Comparison of ENCODE assay signal across 14 cellular contexts in genomic region chr15:43774062-43774461, GRCh38. TPM values are rescaled to one million over a fixed set of nuclear protein-coding genes. Genes with fewer than 3 reads are reported as not detected.
DNase-seq lines count a peak whose midpoint lies in the region; ATAC-seq lines count a peak whose summit lies in the region.
"Had no signal": no experiment of that assay in that cellular context is flagged by ENCODE, and none has a peak within 500 bp of the region (broad histone marks: within the 10 kb centered on the region; RNA-seq: fewer than 3 reads in every experiment).

No MANE protein-coding gene starts in this region.

- H3K9me3 Mint-ChIP-seq in stimulated activated naive CD8-positive, alpha-beta T cell treated with anti-CD3 and anti-CD28 coated beads, Interleukin-15, Interleukin-2, amounts not matched to agents 100 ng/mL and 50 ng/mL, for 24 hours = no peaks in the 10 kb centered on the region
- H3K9me3 Mint-ChIP-seq in stimulated activated naive CD8-positive, alpha-beta T cell treated with anti-CD3 and anti-CD28 coated beads, Interleukin-15, amount 100 ng/mL, for 72 hours = no peaks in the 10 kb centered on the region
- no peaks in the 10 kb centered on the region for H3K9me3 Mint-ChIP-seq in activated naive CD4-positive, alpha-beta T cell treated with anti-CD3 and anti-CD28 coated beads, Interleukin-2, amount 50 U/mL, for 72 hours

- peaks cover 39% of the 10 kb centered on the region for H3K4me1 Mint-ChIP-seq in stimulated activated naive CD8-positive, alpha-beta T cell treated with anti-CD3 and anti-CD28 coated beads, Interleukin-15, Interleukin-2, amounts not matched to agents 100 ng/mL and 50 ng/mL, for 24 hours (ENCODE audit: low read depth)
- H3K4me1 Mint-ChIP-seq in stimulated activated naive CD8-positive, alpha-beta T cell treated with anti-CD3 and anti-CD28 coated beads, Interleukin-15, amount 100 ng/mL, for 72 hours = peaks cover 30% of the 10 kb centered on the region

- ATAC-seq in stimulated activated naive CD8-positive, alpha-beta T cell treated with anti-CD3 and anti-CD28 coated beads, Interleukin-15, amount 100 ng/mL, for 72 hours = no peak
- ATAC-seq in activated naive CD4-positive, alpha-beta T cell treated with anti-CD3 and anti-CD28 coated beads, Interleukin-2, amount 50 U/mL, for 72 hours = no peak
- ATAC-seq in GM21723 (IDR thresholded peaks at IDR 0.05; ENCODE audit: unreplicated experiment) = no peak
- ATAC-seq: heart right ventricle, Panc1 had no signal

- H3K36me3 Mint-ChIP-seq in stimulated activated naive CD8-positive, alpha-beta T cell treated with anti-CD3 and anti-CD28 coated beads, Interleukin-15, Interleukin-2, amounts not matched to agents 100 ng/mL and 50 ng/mL, for 24 hours (ENCODE audit: low read depth) = peaks cover 52% of the 10 kb centered on the region
- H3K36me3 Mint-ChIP-seq in activated naive CD4-positive, alpha-beta T cell treated with anti-CD3 and anti-CD28 coated beads, Interleukin-2, amount 50 U/mL, for 72 hours = peaks cover 13 to 27% of the 10 kb centered on the region in 2 donors

- no peaks in the 10 kb centered on the region for H3K27me3 Mint-ChIP-seq in stimulated activated naive CD8-positive, alpha-beta T cell treated with anti-CD3 and anti-CD28 coated beads, Interleukin-15, Interleukin-2, amounts not matched to agents 100 ng/mL and 50 ng/mL, for 24 hours
- H3K27me3 Mint-ChIP-seq in stimulated activated naive CD8-positive, alpha-beta T cell treated with anti-CD3 and anti-CD28 coated beads, Interleukin-15, amount 100 ng/mL, for 72 hours = no peaks in the 10 kb centered on the region

- DNase-seq in stimulated activated naive CD8-positive, alpha-beta T cell treated with anti-CD3 and anti-CD28 coated beads, Interleukin-15, amount 100 ng/mL, for 72 hours = no peak
- DNase-seq in activated naive CD4-positive, alpha-beta T cell treated with anti-CD3 and anti-CD28 coated beads, Interleukin-2, amount 50 U/mL, for 72 hours (ENCODE audit: low spot score in 2 of 2) = no peak
- DNase-seq in NCI-H2196 treated with DMSO at 0.1 percent for 48 hours (lab: John Stamatoyannopoulos, UW; ENCODE audit: unreplicated experiment) (no peak), HuH-7 (ENCODE audit: low spot score) (no peak)
- DNase-seq: activated gamma-delta T cell, heart right ventricle, mesendoderm, MG63, NCI-H2029 treated with DMSO at 0.1 percent for 48 hours, NCI-H526 treated with DMSO at 0.1 percent for 48 hours had no signal

- no peak overlapping the region for H3K4me3 Mint-ChIP-seq in stimulated activated naive CD8-positive, alpha-beta T cell treated with anti-CD3 and anti-CD28 coated beads, Interleukin-15, Interleukin-2, amounts not matched to agents 100 ng/mL and 50 ng/mL, for 24 hours
- no peak overlapping the region for H3K4me3 Mint-ChIP-seq in stimulated activated naive CD8-positive, alpha-beta T cell treated with anti-CD3 and anti-CD28 coated beads, Interleukin-15, amount 100 ng/mL, for 72 hours

- peak overlapping the region; percentile 36 for H3K27ac Mint-ChIP-seq in stimulated activated naive CD8-positive, alpha-beta T cell treated with anti-CD3 and anti-CD28 coated beads, Interleukin-15, Interleukin-2, amounts not matched to agents 100 ng/mL and 50 ng/mL, for 24 hours
- no peak overlapping the region for H3K27ac Mint-ChIP-seq in stimulated activated naive CD8-positive, alpha-beta T cell treated with anti-CD3 and anti-CD28 coated beads, Interleukin-15, amount 100 ng/mL, for 72 hours
- peak overlapping the region; percentile 24 to 25 for H3K27ac Mint-ChIP-seq in activated naive CD4-positive, alpha-beta T cell treated with anti-CD3 and anti-CD28 coated beads, Interleukin-2, amount 50 U/mL, for 72 hours

RNA-seq across cellular contexts. Expression of gene ELL3, which starts 2.7 kb away (rescaled TPM):
- 1 to 10 TPM; 4.5 to 9.3 TPM for total RNA-seq in activated naive CD4-positive, alpha-beta T cell treated with anti-CD3 and anti-CD28 coated beads, Interleukin-2, amount 50 U/mL, for 72 hours

RNA-seq across cellular contexts. Expression of gene SERF2, which starts 18.1 kb away (rescaled TPM):
- total RNA-seq in activated naive CD4-positive, alpha-beta T cell treated with anti-CD3 and anti-CD28 coated beads, Interleukin-2, amount 50 U/mL, for 72 hours = 100 to 1,000 TPM; 714 to 722 TPM

RNA-seq across cellular contexts. Expression of gene SERINC4, which starts 26.0 kb away (rescaled TPM):
- total RNA-seq in activated naive CD4-positive, alpha-beta T cell treated with anti-CD3 and anti-CD28 coated beads, Interleukin-2, amount 50 U/mL, for 72 hours = under 1 TPM; 0.31 to 0.61 TPM
- total RNA-seq: subcutaneous adipose tissue had no signal

RNA-seq across cellular contexts. Expression of gene HYPK, which starts 26.3 kb away (rescaled TPM):
- total RNA-seq in activated naive CD4-positive, alpha-beta T cell treated with anti-CD3 and anti-CD28 coated beads, Interleukin-2, amount 50 U/mL, for 72 hours = 10 to 100 TPM; 11.6 to 35.2 TPM

RNA-seq across cellular contexts. Expression of gene PDIA3, which starts 27.8 kb away (rescaled TPM):
- total RNA-seq in activated naive CD4-positive, alpha-beta T cell treated with anti-CD3 and anti-CD28 coated beads, Interleukin-2, amount 50 U/mL, for 72 hours = 100 to 1,000 TPM; 144 to 224 TPM

Comparison
In these comparisons a context has a peak if more than half of its experiments do, and no peak if none do; other contexts are left out.
1. H3K27ac Mint-ChIP-seq: peak in stimulated activated naive CD8-positive, alpha-beta T cell treated with anti-CD3 and anti-CD28 coated beads, Interleukin-15, Interleukin-2, amounts not matched to agents 100 ng/mL and 50 ng/mL, for 24 hours (single experiment) and activated naive CD4-positive, alpha-beta T cell treated with anti-CD3 and anti-CD28 coated beads, Interleukin-2, amount 50 U/mL, for 72 hours (2 of 2); none in stimulated activated naive CD8-positive, alpha-beta T cell treated with anti-CD3 and anti-CD28 coated beads, Interleukin-15, amount 100 ng/mL, for 72 hours (0 of 2).